In the genomic region with DNA sequence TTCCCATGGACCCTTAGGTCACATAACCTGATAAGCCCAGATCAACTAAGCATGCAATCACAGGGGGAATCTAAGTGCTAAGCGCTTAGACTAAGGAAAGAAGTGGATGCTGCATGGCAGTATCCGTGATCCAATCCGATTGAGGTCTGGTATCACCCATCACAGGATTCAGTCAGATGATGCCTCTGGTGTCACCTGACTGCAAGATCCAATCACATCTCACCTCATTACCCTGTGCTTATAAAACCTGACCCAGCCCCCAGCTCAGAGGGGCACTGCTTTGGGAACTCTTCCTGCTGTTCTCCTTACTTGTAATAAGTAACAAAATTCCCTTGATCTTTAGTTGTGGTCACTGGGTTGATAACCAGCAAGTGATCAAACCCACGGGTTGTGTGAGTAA, we compare ENCODE assay signal across 1 cellular context.
TF ChIP-seq lines count a peak whose summit lies in the region.

No MANE protein-coding gene starts in this region.

TF ChIP-seq in K562, 482 proteins besides CTCF, POLR2A, EP300 and RAD21 (continued from another document):
- TF ChIP-seq, protein P1, sequence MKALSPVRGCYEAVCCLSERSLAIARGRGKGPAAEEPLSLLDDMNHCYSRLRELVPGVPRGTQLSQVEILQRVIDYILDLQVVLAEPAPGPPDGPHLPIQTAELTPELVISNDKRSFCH (CRISPR knock-in tag; IDR thresholded peaks at IDR 0.05), result no peak
- TF ChIP-seq, protein P1 (tag; IDR thresholded peaks at IDR 0.05), result no peak
- TF ChIP-seq NR4A1 (CRISPR knock-in tag; IDR thresholded peaks at IDR 0.05) (no peak), NR4A1 (tag; IDR thresholded peaks at IDR 0.05) (no peak), RAD51 (IDR thresholded peaks at IDR 0.05; ENCODE audit: borderline replicate concordance, low read depth) (peak; percentile 40; the same call in 1 of the 2 replicates)
- TF ChIP-seq, protein P2, sequence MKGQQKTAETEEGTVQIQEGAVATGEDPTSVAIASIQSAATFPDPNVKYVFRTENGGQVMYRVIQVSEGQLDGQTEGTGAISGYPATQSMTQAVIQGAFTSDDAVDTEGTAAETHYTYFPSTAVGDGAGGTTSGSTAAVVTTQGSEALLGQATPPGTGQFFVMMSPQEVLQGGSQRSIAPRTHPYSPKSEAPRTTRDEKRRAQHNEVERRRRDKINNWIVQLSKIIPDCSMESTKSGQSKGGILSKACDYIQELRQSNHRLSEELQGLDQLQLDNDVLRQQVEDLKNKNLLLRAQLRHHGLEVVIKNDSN (CRISPR knock-in tag; IDR thresholded peaks at IDR 0.05), result peak; percentile 71
- TF ChIP-seq, protein P3, sequence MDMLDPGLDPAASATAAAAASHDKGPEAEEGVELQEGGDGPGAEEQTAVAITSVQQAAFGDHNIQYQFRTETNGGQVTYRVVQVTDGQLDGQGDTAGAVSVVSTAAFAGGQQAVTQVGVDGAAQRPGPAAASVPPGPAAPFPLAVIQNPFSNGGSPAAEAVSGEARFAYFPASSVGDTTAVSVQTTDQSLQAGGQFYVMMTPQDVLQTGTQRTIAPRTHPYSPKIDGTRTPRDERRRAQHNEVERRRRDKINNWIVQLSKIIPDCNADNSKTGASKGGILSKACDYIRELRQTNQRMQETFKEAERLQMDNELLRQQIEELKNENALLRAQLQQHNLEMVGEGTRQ (CRISPR knock-in tag; IDR thresholded peaks at IDR 0.05), result peak; percentile 63
